11 cellular contexts compared by ENCODE assay signal in genomic region chr2:149087751-149088150, GRCh38. TPM values are rescaled to one million over a fixed set of nuclear protein-coding genes. Genes with fewer than 3 reads are reported as not detected.
A peak's percentile ranks its signal among the peaks of the same experiment; 100 is the strongest.
DNase-seq lines count a peak whose midpoint lies in the region; ATAC-seq and TF ChIP-seq lines count a peak whose summit lies in the region.
"Had no signal": no experiment of that assay in that cellular context is flagged by ENCODE, and none has a peak within 500 bp of the region (broad histone marks: within the 10 kb centered on the region; RNA-seq: fewer than 3 reads in every experiment).

No MANE protein-coding gene starts in this region.

- no peaks in the 10 kb centered on the region for H3K4me1 Mint-ChIP-seq in effector memory CD8-positive, alpha-beta T cell (ENCODE audit: low read depth in 2 of 2)
- H3K4me1 Mint-ChIP-seq: T-helper 17 cell had no signal

- H3K9me2 ChIP-seq in PC-9 (ENCODE audit: insufficient read depth): no peaks in the 10 kb centered on the region

- H2AFZ ChIP-seq in PC-9: no peak overlapping the region

- H3K36me3 ChIP-seq in PC-9 (ENCODE audit: low read depth): 0 out of 2 replicates have a peak, but pooled peaks cover 4% of the 10 kb centered on the region

- no peak overlapping the region for H3K4me3 ChIP-seq in PC-9
- H3K4me3 ChIP-seq in fibroblast of villous mesenchyme (ENCODE audit: low read depth, low read length): no peak overlapping the region

- no peaks in the 10 kb centered on the region for H3F3A ChIP-seq in PC-9 (ENCODE audit: insufficient read depth, low read depth)

- DNase-seq in AG09319 (ENCODE audit: extremely low read depth, low read depth) (no peak), PC-9 (no peak), fibroblast of villous mesenchyme (ENCODE audit: low read depth) (no peak), mucosa of gallbladder (ENCODE audit: low spot score) (no peak)
- no peak for DNase-seq in effector memory CD8-positive, alpha-beta T cell
- DNase-seq: left colon, T-helper 17 cell had no signal

- no peaks in the 10 kb centered on the region for H3K9me3 ChIP-seq in PC-9 (ENCODE audit: insufficient read depth, low read depth)

- TF ChIP-seq CTCF in AG09319 (IDR thresholded peaks at IDR 0.05; ENCODE audit: low read depth, low read length) (peak; percentile 16), PC-9 (conservative IDR thresholded peaks at IDR 0.05) (peak; percentile 49; the same call in 1 of the 2 replicates), fibroblast of villous mesenchyme (IDR thresholded peaks at IDR 0.05; ENCODE audit: insufficient read depth, low read depth, low read length) (peak; percentile 48)

- H3K4me2 ChIP-seq in PC-9: no peak overlapping the region

- CTCF ChIA-PET in PC-9 (lab: Charles Lee): no interaction called here

- peaks cover 23 to 53% of the 10 kb centered on the region in 2 donors for H3K27me3 Mint-ChIP-seq in effector memory CD8-positive, alpha-beta T cell

- peak; percentile 67 for ATAC-seq in GM18511 (IDR thresholded peaks at IDR 0.05; ENCODE audit: unreplicated experiment)
- ATAC-seq in GM18520 (IDR thresholded peaks at IDR 0.05; ENCODE audit: unreplicated experiment): no peak
- no peak for ATAC-seq in HG03039 (IDR thresholded peaks at IDR 0.05; ENCODE audit: unreplicated experiment)
- ATAC-seq in effector memory CD8-positive, alpha-beta T cell (replicated peaks): no peak
- ATAC-seq: left colon, T-helper 17 cell had no signal

- no peak overlapping the region for H3K27ac Mint-ChIP-seq in effector memory CD8-positive, alpha-beta T cell
- H3K27ac Mint-ChIP-seq: stimulated activated naive CD8-positive, alpha-beta T cell treated with anti-CD3 and anti-CD28 coated beads, Interleukin-15, Interleukin-2, amounts not matched to agents 100 ng/mL and 50 ng/mL, for 24 hours; T-helper 17 cell had no signal

- H3K27ac ChIP-seq in PC-9: no peak overlapping the region

- H3K4me3 Mint-ChIP-seq in effector memory CD8-positive, alpha-beta T cell: no peak overlapping the region
- H3K4me3 Mint-ChIP-seq: stimulated activated naive CD8-positive, alpha-beta T cell treated with anti-CD3 and anti-CD28 coated beads, Interleukin-15, Interleukin-2, amounts not matched to agents 100 ng/mL and 50 ng/mL, for 24 hours; T-helper 17 cell had no signal

- no peaks in the 10 kb centered on the region for H3K9me3 Mint-ChIP-seq in effector memory CD8-positive, alpha-beta T cell
- H3K9me3 Mint-ChIP-seq: stimulated activated naive CD8-positive, alpha-beta T cell treated with anti-CD3 and anti-CD28 coated beads, Interleukin-15, Interleukin-2, amounts not matched to agents 100 ng/mL and 50 ng/mL, for 24 hours had no signal

- intact Hi-C loops in PC-9 (cut with micrococcal nuclease; ENCODE audit: unreplicated experiment): no loop called here

- no peaks in the 10 kb centered on the region for H4K20me1 ChIP-seq in PC-9 (ENCODE audit: insufficient read depth)

- H3K4me1 ChIP-seq in PC-9 (replicated peaks; ENCODE audit: insufficient read depth): no peaks in the 10 kb centered on the region

- no TSS peak for BruUV-seq in PC-9 (replicated peaks; lab: Mats Ljungman, UMichigan)

- no peaks in the 10 kb centered on the region for H3K27me3 ChIP-seq in PC-9 (ENCODE audit: insufficient read depth, low read depth)

- POLR2A ChIA-PET in PC-9 (lab: Charles Lee; ENCODE audit: unreplicated experiment): no interaction called here

- 0 out of 2 replicates have a peak, but pooled peaks cover 6% of the 10 kb centered on the region for H3K79me2 ChIP-seq in PC-9 (ENCODE audit: low read depth)

- no peaks in the 10 kb centered on the region for H3K36me3 Mint-ChIP-seq in effector memory CD8-positive, alpha-beta T cell (ENCODE audit: insufficient read depth)

RNA-seq across cellular contexts. Expression of gene LYPD6B, which starts 49.3 kb away (rescaled TPM):
- 10.0 and 12.7 TPM in 2 replicates for total RNA-seq in PC-9 (2021)
- 1.9 and 3.0 TPM in 2 replicates for total RNA-seq in fibroblast of villous mesenchyme
- total RNA-seq in mucosa of gallbladder: 98.5 TPM
